In the genomic region with DNA sequence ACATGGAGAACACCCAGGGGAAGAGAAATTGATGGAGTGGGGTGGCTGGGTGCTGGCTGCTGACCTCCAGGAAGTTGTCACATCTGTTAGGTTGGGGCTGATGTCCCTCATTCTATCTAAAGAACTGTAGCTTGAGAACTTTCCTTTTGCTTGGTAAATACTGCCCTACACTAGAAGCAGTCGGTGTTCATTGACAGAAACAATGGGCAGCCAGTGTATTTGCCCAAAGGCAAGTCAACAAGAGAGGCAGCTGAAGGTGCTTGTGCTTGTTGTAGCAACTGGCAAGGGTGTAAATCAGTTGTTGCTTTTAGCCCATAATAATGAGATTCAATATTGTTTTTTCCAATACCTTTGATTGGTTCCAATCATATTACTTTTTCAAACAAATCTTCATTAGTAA, we compare ENCODE assay signal across 9 cellular contexts. TPM values are rescaled to one million over a fixed set of nuclear protein-coding genes. Genes with fewer than 3 reads are reported as not detected.
DNase-seq lines count a peak whose midpoint lies in the region; ATAC-seq, FAIRE-seq and TF ChIP-seq lines count a peak whose summit lies in the region.
"Had no signal": no experiment of that assay in that cellular context is flagged by ENCODE, and none has a peak within 500 bp of the region (broad histone marks: within the 10 kb centered on the region; RNA-seq: fewer than 3 reads in every experiment).

No MANE protein-coding gene starts in this region.

- no peaks in the 10 kb centered on the region for H3K36me3 Mint-ChIP-seq in activated T-cell treated with anti-CD3 and anti-CD28 coated beads, Interleukin-2, amount 50 U/mL, for 72 hours (ENCODE audit: insufficient read depth in 2 of 2)
- H3K36me3 Mint-ChIP-seq in stimulated activated naive B cell treated with anti-CD40 and anti-IgM and Interleukin-4, amounts not matched to agents 10 μg/mL and 1 μg/mL and 100 μg/mL, for 72 hours: peaks cover 9 to 17% of the 10 kb centered on the region in 2 donors

- TF ChIP-seq CTCF in OCI-LY3 (IDR thresholded peaks at IDR 0.05; ENCODE audit: low read depth, low read length): no peak
- TF ChIP-seq CTCF in epithelial cell of proximal tubule (conservative IDR thresholded peaks at IDR 0.05; ENCODE audit: low read depth, low read length): no peak
- no peak for TF ChIP-seq CTCF in pancreas (IDR thresholded peaks at IDR 0.05)

- peak overlapping the region; percentile 85 for H3K4me2 ChIP-seq in OCI-LY3 (ENCODE audit: low read length)

- WGBS in pancreas, 2 donors: 39 to 50% methylated on average over 1 of the region's 1 CpG

- intact Hi-C loops in pancreas (cut with DNase I): no loop called here

- no peak overlapping the region for H3K27ac Mint-ChIP-seq in activated T-cell treated with anti-CD3 and anti-CD28 coated beads, Interleukin-2, amount 50 U/mL, for 72 hours
- peak overlapping the region; percentile 27 for H3K27ac Mint-ChIP-seq in stimulated activated naive B cell treated with anti-CD40 and anti-IgM and Interleukin-4, amounts not matched to agents 10 μg/mL and 1 μg/mL and 100 μg/mL, for 72 hours

- H3K27me3 Mint-ChIP-seq in activated T-cell treated with anti-CD3 and anti-CD28 coated beads, Interleukin-2, amount 50 U/mL, for 72 hours (ENCODE audit: low read depth): no peaks in the 10 kb centered on the region
- H3K27me3 Mint-ChIP-seq in stimulated activated naive B cell treated with anti-CD40 and anti-IgM and Interleukin-4, amounts not matched to agents 10 μg/mL and 1 μg/mL and 100 μg/mL, for 72 hours: no peaks in the 10 kb centered on the region

- H3K27ac ChIP-seq in OCI-LY3 (ENCODE audit: low read length) (no peak overlapping the region), pancreas (no peak overlapping the region)

- DNase-seq in activated T-cell treated with anti-CD3 and anti-CD28 coated beads, Interleukin-2, amount 50 U/mL, for 72 hours: no peak
- no peak for DNase-seq in activated T-cell treated with anti-CD3 and anti-CD28 coated beads for 4 hours
- DNase-seq in epithelial cell of proximal tubule (ENCODE audit: low read depth): no peak
- no peak for DNase-seq in stimulated activated naive B cell treated with anti-CD40 and anti-IgM and Interleukin-4, amounts not matched to agents 10 μg/mL and 1 μg/mL and 100 μg/mL, for 72 hours
- DNase-seq in H7: no peak
- no peak for DNase-seq in left lobe of liver (ENCODE audit: low spot score)
- DNase-seq in pancreas: no peak

- H3K4me1 Mint-ChIP-seq in activated T-cell treated with anti-CD3 and anti-CD28 coated beads, Interleukin-2, amount 50 U/mL, for 72 hours (ENCODE audit: low read depth): peaks cover 61% of the 10 kb centered on the region
- peaks cover 50 to 86% of the 10 kb centered on the region in 2 donors for H3K4me1 Mint-ChIP-seq in stimulated activated naive B cell treated with anti-CD40 and anti-IgM and Interleukin-4, amounts not matched to agents 10 μg/mL and 1 μg/mL and 100 μg/mL, for 72 hours

- no peaks in the 10 kb centered on the region for H3K79me2 ChIP-seq in OCI-LY3 (ENCODE audit: low read length)

- H3K4me1 ChIP-seq in OCI-LY3 (ENCODE audit: low read length) (peaks cover 70% of the 10 kb centered on the region), pancreas (no peaks in the 10 kb centered on the region)

- H4K20me1 ChIP-seq in OCI-LY3 (ENCODE audit: insufficient read depth, low read length): no peaks in the 10 kb centered on the region

- peak overlapping the region; percentile 62; the same call in 1 of the 2 replicates for H3K9ac ChIP-seq in OCI-LY3 (ENCODE audit: low read length)

- H3K4me3 ChIP-seq in OCI-LY3 (ENCODE audit: low read length): peak overlapping the region; percentile 76
- peak overlapping the region; percentile 55 for H3K4me3 ChIP-seq in epithelial cell of proximal tubule (ENCODE audit: low read depth, low read length)
- H3K4me3 ChIP-seq in H7 (ENCODE audit: insufficient read depth, low read depth, low read length): no peak overlapping the region
- H3K4me3 ChIP-seq in pancreas: no peak overlapping the region

- peak overlapping the region; percentile 93 to 96 for H3K4me3 Mint-ChIP-seq in activated T-cell treated with anti-CD3 and anti-CD28 coated beads, Interleukin-2, amount 50 U/mL, for 72 hours
- peak overlapping the region; percentile 89 to 98 for H3K4me3 Mint-ChIP-seq in stimulated activated naive B cell treated with anti-CD40 and anti-IgM and Interleukin-4, amounts not matched to agents 10 μg/mL and 1 μg/mL and 100 μg/mL, for 72 hours

- H2AFZ ChIP-seq in OCI-LY3 (ENCODE audit: low read depth, low read length): no peak overlapping the region

- H3K36me3 ChIP-seq in OCI-LY3 (replicated peaks; ENCODE audit: low read depth, low read length): no peaks in the 10 kb centered on the region
- H3K36me3 ChIP-seq in H7 (replicated peaks; ENCODE audit: control insufficient read depth, insufficient read depth, low read length): no peaks in the 10 kb centered on the region
- H3K36me3 ChIP-seq in pancreas: no peaks in the 10 kb centered on the region

- H3K9me3 Mint-ChIP-seq in activated T-cell treated with anti-CD3 and anti-CD28 coated beads, Interleukin-2, amount 50 U/mL, for 72 hours: no peaks in the 10 kb centered on the region
- H3K9me3 Mint-ChIP-seq in stimulated activated naive B cell treated with anti-CD40 and anti-IgM and Interleukin-4, amounts not matched to agents 10 μg/mL and 1 μg/mL and 100 μg/mL, for 72 hours: no peaks in the 10 kb centered on the region

- FAIRE-seq in pancreas (lab: Jason Lieb, UNC): no peak
- FAIRE-seq: D721Med had no signal

- no peak for ATAC-seq in activated T-cell treated with anti-CD3 and anti-CD28 coated beads, Interleukin-2, amount 50 U/mL, for 72 hours (replicated peaks in 1 of 2)
- ATAC-seq in stimulated activated naive B cell treated with anti-CD40 and anti-IgM and Interleukin-4, amounts not matched to agents 10 μg/mL and 1 μg/mL and 100 μg/mL, for 72 hours (replicated peaks): no peak
- no peak for ATAC-seq in left lobe of liver
- ATAC-seq in pancreas: no peak

- H3K27me3 ChIP-seq in OCI-LY3 (ENCODE audit: low read depth, low read length) (peaks cover 29% of the 10 kb centered on the region), H7 (ENCODE audit: control insufficient read depth, insufficient read depth, low read length) (no peaks in the 10 kb centered on the region), pancreas (no peaks in the 10 kb centered on the region)

- H3K9me3 ChIP-seq in OCI-LY3 (ENCODE audit: insufficient read depth, low read length) (no peaks in the 10 kb centered on the region), pancreas (no peaks in the 10 kb centered on the region)

RNA-seq across cellular contexts. Expression of a gene that starts 1.0 kb away (rescaled TPM):
- total RNA-seq in activated T-cell treated with anti-CD3 and anti-CD28 coated beads, Interleukin-2, amount 50 U/mL, for 72 hours: 10 to 100 TPM; 16.8 to 22.0 TPM
- total RNA-seq in epithelial cell of proximal tubule: 11.8 and 21.9 TPM in 2 replicates
- total RNA-seq in H7 (2014; rRNA removed; shearing (Covaris generic)): 0.31 and 1.4 TPM in 2 replicates
- total RNA-seq in left lobe of liver: 2.1 TPM
- 1 to 10 TPM in 2 of 6 donors, under 1 TPM in 4; 0.05 to 3.3 (median 0.72) TPM for total RNA-seq in pancreas
- under 1 TPM; 0.12 to 0.15 TPM for polyA plus RNA-seq in pancreas

Comparison
In these comparisons a context has a peak if more than half of its experiments do, and no peak if none do; other contexts are left out.
1. H3K4me3 ChIP-seq: peak in OCI-LY3 (single experiment) and epithelial cell of proximal tubule (single experiment); none in H7 (single experiment) and pancreas (0 of 4).